Comparison of ENCODE assay signal across 1 cellular context in genomic region chr16:28821874-28822519, GRCh38.
TF ChIP-seq lines count a peak whose summit lies in the region.

No MANE protein-coding gene starts in this region.

TF ChIP-seq in SK-N-SH treated with all-trans-retinoic acid at 6 μM for 48 hours, 23 proteins besides CTCF, POLR2A, EP300 and RAD21 (continued from another document):
- no peak for TF ChIP-seq ZNF8 (CRISPR knock-in tag; IDR thresholded peaks at IDR 0.05)
- no peak for TF ChIP-seq ZFP30 (CRISPR knock-in tag; IDR thresholded peaks at IDR 0.05)
- no peak for TF ChIP-seq PATZ1 (CRISPR knock-in tag; IDR thresholded peaks at IDR 0.05; ENCODE audit: borderline replicate concordance)
- TF ChIP-seq GLIS3 (CRISPR knock-in tag; IDR thresholded peaks at IDR 0.05), result no peak
- no peak for TF ChIP-seq ESRRG (CRISPR knock-in tag; IDR thresholded peaks at IDR 0.05)
- no peak for TF ChIP-seq BACH2 (CRISPR knock-in tag; IDR thresholded peaks at IDR 0.05; ENCODE audit: borderline replicate concordance)
- no peak for TF ChIP-seq SNAI2 (CRISPR knock-in tag; IDR thresholded peaks at IDR 0.05)
- no peak for TF ChIP-seq OSR1 (CRISPR knock-in tag; IDR thresholded peaks at IDR 0.05)
- no peak for TF ChIP-seq ZC3H10 (CRISPR knock-in tag; IDR thresholded peaks at IDR 0.05)
- no peak for TF ChIP-seq TOX (CRISPR knock-in tag; IDR thresholded peaks at IDR 0.05; ENCODE audit: borderline replicate concordance)
- TF ChIP-seq ZFP3 (CRISPR knock-in tag; IDR thresholded peaks at IDR 0.05), result no peak
- TF ChIP-seq ISL1 (CRISPR knock-in tag; IDR thresholded peaks at IDR 0.05), result no peak
